Comparison of ENCODE assay signal across 17 cellular contexts in the genomic region with DNA sequence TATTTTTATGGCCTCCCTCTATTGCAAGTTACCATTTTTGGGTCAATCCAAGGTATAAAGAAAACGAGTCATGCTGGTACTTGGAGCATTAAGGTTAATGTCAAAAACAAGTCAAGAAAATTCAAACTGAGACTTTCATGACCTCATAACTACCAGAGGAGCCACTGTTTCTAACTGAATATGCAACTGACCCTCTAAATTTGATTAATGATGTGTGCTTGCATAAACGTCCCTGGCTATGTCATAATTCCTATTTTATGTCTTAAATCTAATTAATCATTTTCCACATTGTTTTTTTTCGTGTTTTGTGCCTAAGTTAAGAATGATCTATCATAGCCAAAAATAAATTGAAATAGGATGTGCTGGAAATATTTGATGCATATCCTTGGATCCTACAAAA.
DNase-seq lines count a peak whose midpoint lies in the region; ATAC-seq and TF ChIP-seq lines count a peak whose summit lies in the region.
"Had no signal": no experiment of that assay in that cellular context is flagged by ENCODE, and none has a peak within 500 bp of the region (broad histone marks: within the 10 kb centered on the region; RNA-seq: fewer than 3 reads in every experiment).

No MANE protein-coding gene starts in this region.

- H3K36me3 Mint-ChIP-seq in activated CD4-positive, alpha-beta T cell treated with anti-CD3 and anti-CD28 coated beads for 36 hours (ENCODE audit: low read depth): no peaks in the 10 kb centered on the region
- H3K36me3 Mint-ChIP-seq: CD4-positive, CD25-positive, alpha-beta regulatory T cell; CD8-positive, alpha-beta T cell had no signal

- H3K4me3 ChIP-seq in fibroblast of the aortic adventitia (ENCODE audit: low read depth, low read length): no peak overlapping the region
- H3K4me3 ChIP-seq: BLaER1, GM23338 had no signal

- H3K27ac Mint-ChIP-seq in activated CD4-positive, alpha-beta T cell treated with anti-CD3 and anti-CD28 coated beads for 36 hours: no peak overlapping the region
- H3K27ac Mint-ChIP-seq: B cell; CD4-positive, CD25-positive, alpha-beta regulatory T cell; CD8-positive, alpha-beta T cell; GM23338; H9; HFFc6 had no signal

- H3K4me3 Mint-ChIP-seq in activated CD4-positive, alpha-beta T cell treated with anti-CD3 and anti-CD28 coated beads for 36 hours: no peak overlapping the region
- H3K4me3 Mint-ChIP-seq: B cell; CD4-positive, CD25-positive, alpha-beta regulatory T cell; CD8-positive, alpha-beta T cell; GM23338; H9; HFFc6 had no signal

- DNase-seq in NCI-H69 (lab: John Stamatoyannopoulos, UW) (peak; percentile 14), amniotic epithelial cell (ENCODE audit: low read depth) (peak; percentile 17), fibroblast of the aortic adventitia (ENCODE audit: low read depth) (peak; percentile 51), cerebellar nuclear complex (lab: John Stamatoyannopoulos, UW) (no peak)
- no peak for DNase-seq in activated CD4-positive, alpha-beta T cell treated with anti-CD3 and anti-CD28 coated beads for 36 hours
- DNase-seq: Caco-2; CD4-positive, CD25-positive, alpha-beta regulatory T cell; CD8-positive, alpha-beta T cell; DMS153; DND-41; H9; HFFc6 had no signal

- CTCF ChIA-PET in activated CD4-positive, alpha-beta T cell treated with anti-CD3 and anti-CD28 coated beads for 36 hours (lab: Charles Lee): no interaction called here

- intact Hi-C loops in activated CD4-positive, alpha-beta T cell treated with anti-CD3 and anti-CD28 coated beads for 36 hours (cut with DNase I, micrococcal nuclease): no loop called here

- POLR2A ChIA-PET in activated CD4-positive, alpha-beta T cell treated with anti-CD3 and anti-CD28 coated beads for 36 hours (lab: Charles Lee): no interaction called here

- H3K9me3 Mint-ChIP-seq in activated CD4-positive, alpha-beta T cell treated with anti-CD3 and anti-CD28 coated beads for 36 hours (ENCODE audit: low read depth): no peaks in the 10 kb centered on the region
- H3K9me3 Mint-ChIP-seq: CD8-positive, alpha-beta T cell; GM23338; H9 had no signal

- H3K27me3 Mint-ChIP-seq in activated CD4-positive, alpha-beta T cell treated with anti-CD3 and anti-CD28 coated beads for 36 hours: no peaks in the 10 kb centered on the region
- H3K27me3 Mint-ChIP-seq: B cell; CD4-positive, CD25-positive, alpha-beta regulatory T cell had no signal

- TF ChIP-seq CTCF in fibroblast of the aortic adventitia (IDR thresholded peaks at IDR 0.05; ENCODE audit: insufficient read depth, low read length): no peak

- ATAC-seq in activated CD4-positive, alpha-beta T cell treated with anti-CD3 and anti-CD28 coated beads for 36 hours: no peak
- ATAC-seq in HG02759 (IDR thresholded peaks at IDR 0.05; ENCODE audit: unreplicated experiment): no peak
- ATAC-seq: CD8-positive, alpha-beta T cell; GM23338; HCT116 had no signal

- no peaks in the 10 kb centered on the region for H3K4me1 Mint-ChIP-seq in activated CD4-positive, alpha-beta T cell treated with anti-CD3 and anti-CD28 coated beads for 36 hours
- H3K4me1 Mint-ChIP-seq: B cell; CD4-positive, CD25-positive, alpha-beta regulatory T cell had no signal

Comparison
In these comparisons a context has a peak if more than half of its experiments do, and no peak if none do; other contexts are left out.
1. DNase-seq: peak in NCI-H69 (single experiment), amniotic epithelial cell (single experiment) and fibroblast of the aortic adventitia (single experiment); none in activated CD4-positive, alpha-beta T cell treated with anti-CD3 and anti-CD28 coated beads for 36 hours (single experiment) and cerebellar nuclear complex (0 of 2).